In genomic region chr3:129892486-129892856, GRCh38 we compare ENCODE assay signal across 1 cellular context.
TF ChIP-seq lines count a peak whose summit lies in the region.

No MANE protein-coding gene starts in this region.

TF ChIP-seq in GM23338, 12 proteins besides CTCF, POLR2A, EP300 and RAD21 (continued from another document):
- no peak for TF ChIP-seq NANOG (IDR thresholded peaks at IDR 0.05; ENCODE audit: borderline replicate concordance)
- no peak for TF ChIP-seq EZH2phosphoT487 (IDR thresholded peaks at IDR 0.05; ENCODE audit: unreplicated experiment)
- TF ChIP-seq JUNB (IDR thresholded peaks at IDR 0.05; ENCODE audit: unreplicated experiment) = no peak
- no peak for TF ChIP-seq ZNF114 (CRISPR knock-in tag; IDR thresholded peaks at IDR 0.05)
- TF ChIP-seq CREB1 (CRISPR knock-in tag; IDR thresholded peaks at IDR 0.05; ENCODE audit: low read depth) = no peak
